ENCODE assay signal across 16 cellular contexts in the genomic region with DNA sequence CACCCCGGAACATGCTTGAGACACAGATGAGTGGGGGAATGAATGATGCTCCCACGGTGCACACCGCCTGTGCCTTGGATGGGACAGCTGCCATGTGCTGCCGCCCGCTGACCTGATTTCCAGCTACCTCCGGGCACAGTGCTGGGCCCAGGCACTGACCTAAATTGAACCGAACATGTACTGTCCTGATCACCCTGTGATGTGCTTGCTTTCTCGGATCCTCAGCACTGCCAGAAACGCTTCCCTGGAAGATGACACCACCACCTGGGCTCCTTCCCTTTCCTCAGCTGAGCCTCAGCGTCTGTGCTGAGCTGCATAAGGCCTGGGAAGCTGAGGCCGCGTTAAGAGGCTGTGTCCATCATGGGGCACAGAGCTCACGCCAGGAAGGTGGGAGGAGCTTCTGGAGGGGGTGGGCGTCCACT. TPM values are rescaled to one million over a fixed set of nuclear protein-coding genes. Genes with fewer than 3 reads are reported as not detected.
A peak's percentile ranks its signal among the peaks of the same experiment; 100 is the strongest.
DNase-seq lines count a peak whose midpoint lies in the region; ATAC-seq, FAIRE-seq and TF ChIP-seq lines count a peak whose summit lies in the region.
"Had no signal": no experiment of that assay in that cellular context is flagged by ENCODE, and none has a peak within 500 bp of the region (broad histone marks: within the 10 kb centered on the region; RNA-seq: fewer than 3 reads in every experiment).

No MANE protein-coding gene starts in this region.

- no peaks in the 10 kb centered on the region for H3K9me3 Mint-ChIP-seq in stimulated activated effector memory CD8-positive, alpha-beta T cell treated with anti-CD3 and anti-CD28 coated beads, Interleukin-12 subunit alpha, Interleukin-12 subunit beta, amount 100 ng/mL, for 72 hours

- FAIRE-seq in urothelium cell line (lab: Jason Lieb, UNC): no peak

- peaks cover 9% of the 10 kb centered on the region for H3K4me1 Mint-ChIP-seq in stimulated activated effector memory CD8-positive, alpha-beta T cell treated with anti-CD3 and anti-CD28 coated beads, Interleukin-12 subunit alpha, Interleukin-12 subunit beta, amount 100 ng/mL, for 72 hours

- no peak overlapping the region for H3K4me3 Mint-ChIP-seq in stimulated activated effector memory CD8-positive, alpha-beta T cell treated with anti-CD3 and anti-CD28 coated beads, Interleukin-12 subunit alpha, Interleukin-12 subunit beta, amount 100 ng/mL, for 72 hours

- DNase-seq in activated CD4-positive, CD25-positive, alpha-beta regulatory T cell treated with anti-CD3 and anti-CD28 coated beads, Interleukin-2, amount 50 U/mL, for 72 hours: peak; percentile 7
- no peak for DNase-seq in activated CD4-positive, CD25-positive, alpha-beta regulatory T cell (lab: John Stamatoyannopoulos, UW)
- DNase-seq in cerebellar nuclear complex (lab: John Stamatoyannopoulos, UW): peak; percentile 49 to 70
- peak; percentile 51 for DNase-seq in mesenteric fat pad (ENCODE audit: low spot score)
- no peak for DNase-seq in stimulated activated effector memory CD8-positive, alpha-beta T cell treated with anti-CD3 and anti-CD28 coated beads, Interleukin-12 subunit alpha, Interleukin-12 subunit beta, amount 100 ng/mL, for 72 hours (ENCODE audit: low spot score in 2 of 2)
- DNase-seq in HEK293T (ENCODE audit: extremely low spot score): no peak
- DNase-seq in urothelium cell line (ENCODE audit: low spot score): no peak
- no peak for DNase-seq in omental fat pad (ENCODE audit: low spot score)
- DNase-seq: HCEC 1CT, Kasumi-1, NCI-H1417, NCI-H2029, NCI-H2171 treated with DMSO at 0.1 percent for 48 hours, NCI-H510A treated with DMSO at 0.1 percent for 48 hours, Right ventricle myocardium superior had no signal

- H3K36me3 Mint-ChIP-seq in stimulated activated effector memory CD8-positive, alpha-beta T cell treated with anti-CD3 and anti-CD28 coated beads, Interleukin-12 subunit alpha, Interleukin-12 subunit beta, amount 100 ng/mL, for 72 hours: peaks cover 17% of the 10 kb centered on the region

- CTCF ChIA-PET in HEK293T (lab: Yijun Ruan, JAX): no interaction called here

- POLR2A ChIA-PET in HEK293T (lab: Yijun Ruan, JAX): no interaction called here

- ATAC-seq in stimulated activated effector memory CD8-positive, alpha-beta T cell treated with anti-CD3 and anti-CD28 coated beads, Interleukin-12 subunit alpha, Interleukin-12 subunit beta, amount 100 ng/mL, for 72 hours: no peak
- ATAC-seq in omental fat pad (ENCODE audit: low FRiP score): no peak
- ATAC-seq: Panc1 had no signal

- TF ChIP-seq CTCF in omental fat pad (IDR thresholded peaks at IDR 0.05): no peak

- peak overlapping the region; percentile 40 for H3K27ac Mint-ChIP-seq in stimulated activated effector memory CD8-positive, alpha-beta T cell treated with anti-CD3 and anti-CD28 coated beads, Interleukin-12 subunit alpha, Interleukin-12 subunit beta, amount 100 ng/mL, for 72 hours

TF ChIP-seq in HEK293T, 16 proteins besides CTCF, POLR2A, EP300 and RAD21:
- TF ChIP-seq BHLHE40 (IDR thresholded peaks at IDR 0.05; ENCODE audit: borderline replicate concordance) (no peak), FOXK2 (IDR thresholded peaks at IDR 0.05) (no peak), HDGF (IDR thresholded peaks at IDR 0.05; ENCODE audit: borderline replicate concordance) (no peak), L3MBTL2 (conservative IDR thresholded peaks at IDR 0.05) (no peak), LEF1 (IDR thresholded peaks at IDR 0.05; ENCODE audit: borderline replicate concordance) (no peak)

RNA-seq across cellular contexts. Expression of a gene that starts 39.3 kb away (rescaled TPM):
- total RNA-seq in mesenteric fat pad (61.3 TPM), omental fat pad (100 to 1,000 TPM in 1 of 4 donors, 10 to 100 TPM in 3; 33.7 to 118 (median 59.5) TPM)

RNA-seq across cellular contexts. Expression of a gene that starts 59.3 kb away (rescaled TPM):
- total RNA-seq in mesenteric fat pad (12.7 TPM), omental fat pad (10 to 100 TPM in 3 of 4 donors, 1 to 10 TPM in 1; 9.5 to 27.6 (median 10.8) TPM)

RNA-seq across cellular contexts. Expression of a gene that starts 59.3 kb away (rescaled TPM):
- total RNA-seq in mesenteric fat pad (12.8 TPM), omental fat pad (1 to 10 TPM; 4.7 to 7.3 (median 5.1) TPM)

Comparison
In these comparisons a context has a peak if more than half of its experiments do, and no peak if none do; other contexts are left out.
1. DNase-seq: peak in activated CD4-positive, CD25-positive, alpha-beta regulatory T cell treated with anti-CD3 and anti-CD28 coated beads, Interleukin-2, amount 50 U/mL, for 72 hours (single experiment), cerebellar nuclear complex (2 of 2) and mesenteric fat pad (single experiment); none in activated CD4-positive, CD25-positive, alpha-beta regulatory T cell (0 of 4), stimulated activated effector memory CD8-positive, alpha-beta T cell treated with anti-CD3 and anti-CD28 coated beads, Interleukin-12 subunit alpha, Interleukin-12 subunit beta, amount 100 ng/mL, for 72 hours (0 of 2), HEK293T (single experiment), urothelium cell line (single experiment) and omental fat pad (single experiment).